In genomic region chr9:114282926-114283325, GRCh38 we compare ENCODE assay signal across 12 cellular contexts. TPM values are rescaled to one million over a fixed set of nuclear protein-coding genes. Genes with fewer than 3 reads are reported as not detected.
DNase-seq lines count a peak whose midpoint lies in the region; ATAC-seq and TF ChIP-seq lines count a peak whose summit lies in the region.
"Had no signal": no experiment of that assay in that cellular context is flagged by ENCODE, and none has a peak within 500 bp of the region (broad histone marks: within the 10 kb centered on the region; RNA-seq: fewer than 3 reads in every experiment).

No MANE protein-coding gene starts in this region.

- peaks cover 8 to 38% of the 10 kb centered on the region in 2 donors for H3K27me3 Mint-ChIP-seq in effector memory CD8-positive, alpha-beta T cell

- H3K4me3 Mint-ChIP-seq in effector memory CD8-positive, alpha-beta T cell, result no peak overlapping the region
- H3K4me3 Mint-ChIP-seq: CD4-positive, CD25-positive, alpha-beta regulatory T cell; T-cell had no signal

- H3K4me1 Mint-ChIP-seq in effector memory CD8-positive, alpha-beta T cell (ENCODE audit: low read depth in 2 of 2), result peaks cover 2 to 6% of the 10 kb centered on the region in 2 donors
- H3K4me1 Mint-ChIP-seq: CD4-positive, CD25-positive, alpha-beta regulatory T cell; T-cell had no signal

- peak overlapping the region in 1 of 2 donors; percentile 53 for H3K27ac Mint-ChIP-seq in effector memory CD8-positive, alpha-beta T cell
- H3K27ac Mint-ChIP-seq: CD4-positive, CD25-positive, alpha-beta regulatory T cell; T-cell had no signal

- H3K36me3 ChIP-seq in spleen, result no peaks in the 10 kb centered on the region
- H3K36me3 ChIP-seq: pancreas had no signal

- peaks cover 0 to 14% (median 0%) of the 10 kb centered on the region in 7 donors for H3K27me3 ChIP-seq in spleen (replicated peaks in 1 of 7)
- H3K27me3 ChIP-seq: pancreas had no signal

- intact Hi-C loops in spleen (cut with DNase I; ENCODE audit: low total_unique reads), result no loop called here

- ATAC-seq in effector memory CD8-positive, alpha-beta T cell (replicated peaks), result peak; percentile 70
- no peak for ATAC-seq in GM21447 (IDR thresholded peaks at IDR 0.05; ENCODE audit: unreplicated experiment)
- ATAC-seq: pancreas, T-cell had no signal

- no peak overlapping the region for H3K4me3 ChIP-seq in spleen
- H3K4me3 ChIP-seq: pancreas had no signal

- no peak for TF ChIP-seq POLR2A in spleen (IDR thresholded peaks at IDR 0.05)

- peak; percentile 36 for DNase-seq in activated CD4-positive, alpha-beta T cell treated with anti-CD3 and anti-CD28 coated beads for 48 hours
- DNase-seq in activated CD4-positive, alpha-beta T cell treated with anti-CD3 and anti-CD28 coated beads, Interleukin-2, amount 50 U/mL, for 1 hour, result no peak
- DNase-seq in NOMO-1 treated with dmso at 0.1 percent for 144 hours (lab: John Stamatoyannopoulos, UW; ENCODE audit: unreplicated experiment) (peak; percentile 26), spleen (peak; percentile 3), occipital lobe (lab: John Stamatoyannopoulos, UW) (no peak)
- DNase-seq in effector memory CD8-positive, alpha-beta T cell, result no peak
- no peak for DNase-seq in central memory CD4-positive, alpha-beta T cell

- no peak overlapping the region for H3K27ac ChIP-seq in spleen
- H3K27ac ChIP-seq: pancreas had no signal

- peaks cover 0 to 6% of the 10 kb centered on the region in 2 donors for H3K9me3 Mint-ChIP-seq in effector memory CD8-positive, alpha-beta T cell
- H3K9me3 Mint-ChIP-seq: T-cell had no signal

- no peaks in the 10 kb centered on the region for H3K9me3 ChIP-seq in spleen
- H3K9me3 ChIP-seq: pancreas had no signal

- TF ChIP-seq CTCF in spleen (IDR thresholded peaks at IDR 0.05 in 8 of 11, conservative IDR thresholded peaks at IDR 0.05 in 3 of 11), result no peak

- no peaks in the 10 kb centered on the region for H3K36me3 Mint-ChIP-seq in effector memory CD8-positive, alpha-beta T cell (ENCODE audit: insufficient read depth)
- H3K36me3 Mint-ChIP-seq: CD4-positive, CD25-positive, alpha-beta regulatory T cell; T-cell had no signal

- H3K4me1 ChIP-seq in spleen, result peaks cover 0 to 5% (median under 1%) of the 10 kb centered on the region in 6 donors
- H3K4me1 ChIP-seq: pancreas had no signal

- 25 to 69% (median 61%) methylated on average over 5 of the region's 5 CpGs for WGBS in spleen, 5 donors

RNA-seq across cellular contexts. Expression of gene ORM1, which starts 40.0 kb away (rescaled TPM):
- total RNA-seq in spleen, result 10 to 100 TPM in 2 of 7 donors, 1 to 10 TPM in 4, under 1 TPM in 1; 0.95 to 13.6 (median 6.2) TPM
- 1 to 10 TPM in 2 of 3 donors, under 1 TPM in 1; 0.99 to 2.0 (median 1.7) TPM for polyA plus RNA-seq in spleen
- not detected for total RNA-seq in occipital lobe
- total RNA-seq: CD4-positive, CD25-positive, alpha-beta regulatory T cell had no signal
- polyA plus RNA-seq: CD4-positive, CD25-positive, alpha-beta regulatory T cell had no signal

RNA-seq across cellular contexts. Expression of gene ORM2, which starts 46.7 kb away (rescaled TPM):
- total RNA-seq in spleen, result under 1 TPM in 2 of 7 donors, not detected in 5; 0.57 to 0.93 TPM
- polyA plus RNA-seq in spleen, result under 1 TPM in 2 of 3 donors, not detected in 1; 0.13 to 0.18 TPM
- total RNA-seq in occipital lobe, result not detected
- total RNA-seq: CD4-positive, CD25-positive, alpha-beta regulatory T cell; urinary bladder had no signal
- polyA plus RNA-seq: CD4-positive, CD25-positive, alpha-beta regulatory T cell had no signal

Comparison
In these comparisons a context has a peak if more than half of its experiments do, and no peak if none do; other contexts are left out.
1. DNase-seq: peak in activated CD4-positive, alpha-beta T cell treated with anti-CD3 and anti-CD28 coated beads for 48 hours (single experiment), NOMO-1 treated with dmso at 0.1 percent for 144 hours (single experiment) and spleen (single experiment); none in activated CD4-positive, alpha-beta T cell treated with anti-CD3 and anti-CD28 coated beads, Interleukin-2, amount 50 U/mL, for 1 hour (single experiment), effector memory CD8-positive, alpha-beta T cell (0 of 3), central memory CD4-positive, alpha-beta T cell (single experiment) and occipital lobe (single experiment).